In genomic region chrX:72005046-72005445, GRCh38 we compare ENCODE assay signal across 31 cellular contexts.
"Had no signal": no experiment of that assay in that cellular context is flagged by ENCODE, and none has a peak within 500 bp of the region (broad histone marks: within the 10 kb centered on the region; RNA-seq: fewer than 3 reads in every experiment).

No MANE protein-coding gene starts in this region.

- H3K9me3 Mint-ChIP-seq: activated CD4-positive, alpha-beta memory T cell treated with anti-CD3 and anti-CD28 coated beads for 36 hours; activated naive CD4-positive, alpha-beta T cell treated with anti-CD3 and anti-CD28 coated beads for 36 hours; activated naive CD8-positive, alpha-beta T cell treated with anti-CD3 and anti-CD28 coated beads for 36 hours; activated T-helper 1 cell treated with anti-CD3 and anti-CD28 coated beads, Interleukin-12 subunit alpha, Interleukin-12 subunit beta, Interleukin-2, Interleukin-4 antibody, amounts not matched to agents 30 ng/mL and 10 ng/mL and 1 ng/mL, durations not matched to agents 14 hours and 24 hours and 36 hours; dendritic cell treated with granulocyte-macrophage colony-stimulating factor and Interleukin-4, amounts not matched to agents 40 ng/mL and 50 ng/mL, for 4 days; T-helper 1 cell treated with Interleukin-12 subunit alpha and Interleukin-12 subunit beta and Interleukin-4 antibody, amounts not matched to agents 30 μg/mL and 1 μg/mL, for 36 hours had no signal

- H3K9ac ChIP-seq: parathyroid adenoma had no signal

- ATAC-seq: activated CD4-positive, CD25-positive, alpha-beta regulatory T cell treated with anti-CD3 and anti-CD28 coated beads, Interleukin-2, amount 50 U/mL, for 24 hours; naive thymus-derived CD4-positive, alpha-beta T cell had no signal

- DNase-seq: activated CD4-positive, alpha-beta memory T cell treated with anti-CD3 and anti-CD28 coated beads for 36 hours; activated CD4-positive, alpha-beta T cell treated with anti-CD3 and anti-CD28 coated beads for 48 hours; activated CD8-positive, alpha-beta memory T cell treated with anti-CD3 and anti-CD28 coated beads, Interleukin-2, amount 50 U/mL, for 4 hours; activated effector memory CD4-positive, alpha-beta T cell treated with anti-CD3 and anti-CD28 coated beads, Interleukin-2, amount 50 U/mL, for 16 hours; activated naive CD4-positive, alpha-beta T cell treated with anti-CD3 and anti-CD28 coated beads for 36 hours; activated naive CD8-positive, alpha-beta T cell treated with anti-CD3 and anti-CD28 coated beads for 36 hours; activated T-cell treated with anti-CD3 and anti-CD28 coated beads, Interleukin-2, amount 50 U/mL, for 1 hour; brain microvascular endothelial cell; foreskin melanocyte; left cardiac atrium; mammary epithelial cell; naive thymus-derived CD4-positive, alpha-beta T cell; nucleus accumbens; stimulated activated CD4-positive, alpha-beta T cell treated with anti-CD3 and anti-CD28 coated beads, Interleukin-1b, Interleukin-23, amount 100 ng/mL, for 48 hours; stimulated activated naive CD4-positive, alpha-beta T cell; T-helper 9 cell had no signal

- H3K27ac Mint-ChIP-seq: activated CD4-positive, alpha-beta memory T cell treated with anti-CD3 and anti-CD28 coated beads for 36 hours; activated naive CD4-positive, alpha-beta T cell treated with anti-CD3 and anti-CD28 coated beads for 36 hours; activated naive CD8-positive, alpha-beta T cell treated with anti-CD3 and anti-CD28 coated beads for 36 hours; activated T-helper 1 cell treated with anti-CD3 and anti-CD28 coated beads, Interleukin-12 subunit alpha, Interleukin-12 subunit beta, Interleukin-2, Interleukin-4 antibody, amounts not matched to agents 30 ng/mL and 10 ng/mL and 1 ng/mL, durations not matched to agents 14 hours and 24 hours and 36 hours; dendritic cell treated with granulocyte-macrophage colony-stimulating factor and Interleukin-4, amounts not matched to agents 40 ng/mL and 50 ng/mL, for 4 days; mesothelial cell of epicardium; naive thymus-derived CD4-positive, alpha-beta T cell; T-helper 1 cell treated with Interleukin-12 subunit alpha and Interleukin-12 subunit beta and Interleukin-4 antibody, amounts not matched to agents 30 μg/mL and 1 μg/mL, for 36 hours had no signal

- H3K27me3 ChIP-seq: brain microvascular endothelial cell, sigmoid colon, suprapubic skin, tibial artery had no signal

- H3K79me2 ChIP-seq: parathyroid adenoma had no signal

- H3K27ac ChIP-seq: adrenal gland, brain microvascular endothelial cell, parathyroid adenoma, psoas muscle, VCaP had no signal

- H3K4me3 Mint-ChIP-seq: activated CD4-positive, alpha-beta memory T cell treated with anti-CD3 and anti-CD28 coated beads for 36 hours; activated naive CD4-positive, alpha-beta T cell treated with anti-CD3 and anti-CD28 coated beads for 36 hours; activated naive CD8-positive, alpha-beta T cell treated with anti-CD3 and anti-CD28 coated beads for 36 hours; activated T-helper 1 cell treated with anti-CD3 and anti-CD28 coated beads, Interleukin-12 subunit alpha, Interleukin-12 subunit beta, Interleukin-2, Interleukin-4 antibody, amounts not matched to agents 30 ng/mL and 10 ng/mL and 1 ng/mL, durations not matched to agents 14 hours and 24 hours and 36 hours; dendritic cell treated with granulocyte-macrophage colony-stimulating factor and Interleukin-4, amounts not matched to agents 40 ng/mL and 50 ng/mL, for 4 days; mesothelial cell of epicardium; naive thymus-derived CD4-positive, alpha-beta T cell; neural crest cell; T-helper 1 cell treated with Interleukin-12 subunit alpha and Interleukin-12 subunit beta and Interleukin-4 antibody, amounts not matched to agents 30 μg/mL and 1 μg/mL, for 36 hours had no signal

- H3K36me3 Mint-ChIP-seq: activated CD4-positive, alpha-beta memory T cell treated with anti-CD3 and anti-CD28 coated beads for 36 hours; activated naive CD8-positive, alpha-beta T cell treated with anti-CD3 and anti-CD28 coated beads for 36 hours; naive thymus-derived CD4-positive, alpha-beta T cell had no signal

- H3K4me3 ChIP-seq: adrenal gland, esophagus muscularis mucosa, psoas muscle, sigmoid colon, smooth muscle cell, suprapubic skin, tibial artery had no signal

- H2AFZ ChIP-seq: parathyroid adenoma had no signal

- H3K9me3 ChIP-seq: adrenal gland, esophagus muscularis mucosa, psoas muscle, sigmoid colon, suprapubic skin, tibial artery had no signal

- H3K36me3 ChIP-seq: adrenal gland, brain microvascular endothelial cell, esophagus muscularis mucosa, sigmoid colon, suprapubic skin, tibial artery had no signal

- H3K4me1 Mint-ChIP-seq: activated naive CD8-positive, alpha-beta T cell treated with anti-CD3 and anti-CD28 coated beads for 36 hours had no signal

- H3K4me1 ChIP-seq: adrenal gland, psoas muscle had no signal
